24 cellular contexts compared by ENCODE assay signal in the genomic region with DNA sequence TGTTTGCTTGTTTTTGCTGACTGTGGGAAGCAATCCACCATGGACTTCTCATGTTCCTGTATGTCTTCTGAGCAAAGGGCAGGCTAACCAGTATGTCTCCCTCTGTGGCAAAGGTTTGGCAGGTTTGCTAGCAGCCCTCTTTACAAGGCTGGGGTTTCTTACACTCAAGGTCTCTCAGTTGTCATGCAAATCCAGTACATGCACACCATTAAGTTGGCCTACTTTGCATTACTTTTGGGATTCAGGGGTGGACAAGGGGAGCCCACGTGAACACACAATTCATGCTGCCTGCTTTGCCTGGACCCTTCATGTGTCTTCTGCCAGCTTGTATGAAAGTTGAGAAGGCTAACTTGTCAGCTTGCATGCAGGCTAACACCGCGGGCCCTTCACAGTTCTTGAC.
DNase-seq lines count a peak whose midpoint lies in the region; ATAC-seq, FAIRE-seq and TF ChIP-seq lines count a peak whose summit lies in the region.
"Had no signal": no experiment of that assay in that cellular context is flagged by ENCODE, and none has a peak within 500 bp of the region (broad histone marks: within the 10 kb centered on the region; RNA-seq: fewer than 3 reads in every experiment).

No MANE protein-coding gene starts in this region.

- H2BK15ac ChIP-seq in H1 (ENCODE audit: low read length), result no peak overlapping the region
- no peak overlapping the region for H2BK15ac ChIP-seq in neuronal stem cell (ENCODE audit: low read length)

- H2AK5ac ChIP-seq in H1 (ENCODE audit: low read depth, low read length), result no peak overlapping the region
- H2AK5ac ChIP-seq in neuronal stem cell (ENCODE audit: low read depth, low read length), result no peak overlapping the region

- in situ Hi-C loops in HAP-1 (cut with MboI; ENCODE audit: low sequenced_read_pairs), result loop anchor here (25.0 kb wide), 1 partner anchor 125 kb away; a partner anchor contains a TSS

- H2BK5ac ChIP-seq in H1 (ENCODE audit: low read depth, low read length) (no peak overlapping the region), neuronal stem cell (ENCODE audit: low read length) (no peak overlapping the region)

- no peak overlapping the region for H3K56ac ChIP-seq in H1 (replicated peaks; ENCODE audit: insufficient read length, low read depth, low read length)

- H2BK20ac ChIP-seq in H1 (ENCODE audit: low read length), result no peak overlapping the region

- H3K27ac ChIP-seq in H1 (ENCODE audit: low read depth, low read length) (no peak overlapping the region), neuronal stem cell (replicated peaks; ENCODE audit: low read length) (no peak overlapping the region)
- H3K27ac ChIP-seq: C4-2B, RWPE1 had no signal

- H3K23ac ChIP-seq in H1 (ENCODE audit: insufficient read length) (no peak overlapping the region), neuronal stem cell (ENCODE audit: low read depth, low read length, poor library complexity) (no peak overlapping the region)

- no peak overlapping the region for H4K5ac ChIP-seq in H1 (ENCODE audit: insufficient read length, low read depth, low read length)

- H3K4me3 ChIP-seq in HAP-1, result no peak overlapping the region
- H3K4me3 ChIP-seq in H1 (ENCODE audit: extremely low read depth in 1 of 4, insufficient read depth in 2 of 4, low read depth in 3 of 4, low read length in 4 of 4), result no peak overlapping the region; a peak in 1 of 8 replicates
- H3K4me3 ChIP-seq in neuronal stem cell (ENCODE audit: low read length in 2 of 2), result no peak overlapping the region
- H3K4me3 ChIP-seq: GM12878 had no signal

- H2AFZ ChIP-seq in H1 (ENCODE audit: low read length), result no peak overlapping the region
- peak overlapping the region; percentile 51 for H2AFZ ChIP-seq in neuronal stem cell (ENCODE audit: low read length)

- H3K4me1 ChIP-seq in HAP-1, result peaks cover 2% of the 10 kb centered on the region; the same call in 1 of the 2 replicates
- peaks cover 3 to 6% (median 4%) of the 10 kb centered on the region in 4 experiments; a peak in 4 of 7 replicates for H3K4me1 ChIP-seq in H1 (replicated peaks in 1 of 4; ENCODE audit: control insufficient read depth in 3 of 4, insufficient read depth in 4 of 4, low read length in 3 of 4)
- peaks cover 4 to 6% of the 10 kb centered on the region in 2 donors for H3K4me1 ChIP-seq in neuronal stem cell (ENCODE audit: control insufficient read depth in 2 of 2, insufficient read depth in 1 of 2, low read depth in 1 of 2, low read length in 2 of 2)
- H3K4me1 ChIP-seq: Caco-2 had no signal

- no peak for TF ChIP-seq POLR2A in H1 (IDR thresholded peaks at IDR 0.05; ENCODE audit: control extremely low read depth in 1 of 2, low read depth in 2 of 2, low read length in 2 of 2)

- H3K9ac ChIP-seq in H1 (replicated peaks in 1 of 4; ENCODE audit: extremely low read depth in 1 of 4, low read depth in 3 of 4, low read length in 3 of 4) (no peak overlapping the region), neuronal stem cell (ENCODE audit: low read depth, low read length, poor library complexity) (no peak overlapping the region)

- peak in 1 of 3 experiments; percentile 26; a peak in 1 of 4 replicates for TF ChIP-seq CTCF in H1 (IDR thresholded peaks at IDR 0.05; ENCODE audit: control extremely low read depth in 1 of 3, insufficient read depth in 1 of 3, low read depth in 1 of 3, low read length in 3 of 3)

- no peaks in the 10 kb centered on the region for H3K79me2 ChIP-seq in H1 (ENCODE audit: control insufficient read depth in 1 of 2, insufficient read depth in 2 of 2, low read length in 2 of 2)

- no peak for ATAC-seq in HG02884 (IDR thresholded peaks at IDR 0.05; ENCODE audit: unreplicated experiment)
- no peak for ATAC-seq in HG02981 (IDR thresholded peaks at IDR 0.05; ENCODE audit: unreplicated experiment)
- ATAC-seq: CD8-positive, alpha-beta T cell; GM12878; Panc1 had no signal

- H3K23me2 ChIP-seq in H1 (ENCODE audit: low read depth, low read length), result peaks cover 2% of the 10 kb centered on the region; the same call in 1 of the 2 replicates

- H3K9me3 ChIP-seq in HAP-1 (no peaks in the 10 kb centered on the region), H1 (ENCODE audit: insufficient read depth in 2 of 2, low read depth in 1 of 2, low read length in 1 of 2) (0 out of 4 replicates have a peak, but pooled peaks cover 0 to 3% of the 10 kb centered on the region in 2 experiments), neuronal stem cell (replicated peaks in 1 of 2; ENCODE audit: control insufficient read depth in 2 of 2, insufficient read depth in 1 of 2, low read depth in 1 of 2, low read length in 2 of 2) (no peaks in the 10 kb centered on the region)

- H3K4me2 ChIP-seq in H1 (ENCODE audit: insufficient read depth in 1 of 2, low read depth in 2 of 2, low read length in 2 of 2) (peak overlapping the region; percentile 9 to 17; a peak in 3 of 4 replicates), neuronal stem cell (ENCODE audit: insufficient read depth, low read length, poor library complexity, severe bottlenecking) (no peak overlapping the region)

- no peak overlapping the region for H4K8ac ChIP-seq in H1 (ENCODE audit: extremely low read depth, insufficient read depth, low read length)
- no peak overlapping the region for H4K8ac ChIP-seq in neuronal stem cell (ENCODE audit: low read depth, low read length)

- DNase-seq in HAP-1 (ENCODE audit: low spot score in 2 of 2) (peak; percentile 34 to 50), H1 (ENCODE audit: low read depth in 1 of 2, low spot score in 2 of 2) (peak; percentile 23 to 46), iPS-NIHi11 (ENCODE audit: low spot score) (peak; percentile 29), neuronal stem cell (ENCODE audit: low spot score) (no peak)
- no peak for DNase-seq in activated naive CD4-positive, alpha-beta T cell treated with anti-CD3 and anti-CD28 coated beads, Interleukin-2, amount 50 U/mL, for 16 hours
- DNase-seq: Caco-2; CD8-positive, alpha-beta T cell; GDM1; IMR-90; KG1; MM.1S; NCI-H1417; NCI-H1694; NCI-H2029 treated with DMSO at 0.1 percent for 48 hours; NCI-H446 treated with DMSO at 0.1 percent for 48 hours; NCI-H69; SHP77 had no signal

- POLR2A ChIA-PET in H1 (lab: Charles Lee; ENCODE audit: partially characterized antibody), result no interaction called here

- H3K36me3 ChIP-seq in HAP-1 (replicated peaks) (no peaks in the 10 kb centered on the region), H1 (ENCODE audit: control insufficient read depth in 2 of 4, insufficient read depth in 4 of 4, low read length in 3 of 4) (no peaks in the 10 kb centered on the region), neuronal stem cell (replicated peaks in 1 of 2; ENCODE audit: control insufficient read depth in 2 of 2, insufficient read depth in 2 of 2, low read length in 2 of 2) (no peaks in the 10 kb centered on the region)

- CTCF ChIA-PET in H1 (lab: Charles Lee; ENCODE audit: partially characterized antibody), result no interaction called here

- peak in 1 of 2 experiments; percentile 16; a peak in 1 of 4 replicates for TF ChIP-seq RAD21 in H1 (IDR thresholded peaks at IDR 0.05 in 1 of 2, conservative IDR thresholded peaks at IDR 0.05 in 1 of 2; ENCODE audit: low read depth in 2 of 2, low read length in 2 of 2)

- H3K27me3 ChIP-seq in HAP-1 (ENCODE audit: low read depth), result no peaks in the 10 kb centered on the region
- no peaks in the 10 kb centered on the region for H3K27me3 ChIP-seq in H1 (replicated peaks in 1 of 4; ENCODE audit: control insufficient read depth in 3 of 4, extremely low read depth in 1 of 4, insufficient read depth in 3 of 4, low read length in 3 of 4)
- no peaks in the 10 kb centered on the region for H3K27me3 ChIP-seq in neuronal stem cell (ENCODE audit: control insufficient read depth in 3 of 3, insufficient read depth in 3 of 3, low read depth in 1 of 3, low read length in 3 of 3)

- H4K91ac ChIP-seq in H1 (replicated peaks; ENCODE audit: insufficient read length, low read length) (no peak overlapping the region), neuronal stem cell (ENCODE audit: low read depth, low read length, poor library complexity) (no peak overlapping the region)

- FAIRE-seq in H1 (lab: Jason Lieb, UNC), result peak; percentile 66
- FAIRE-seq: GM12878, H54 had no signal

- H3K4ac ChIP-seq in H1 (replicated peaks; ENCODE audit: insufficient read length, low read depth, low read length) (no peak overlapping the region), neuronal stem cell (ENCODE audit: low read length) (no peak overlapping the region)

- H4K20me1 ChIP-seq in H1 (replicated peaks in 1 of 2; ENCODE audit: control insufficient read depth in 1 of 2, insufficient read depth in 2 of 2, low read length in 2 of 2), result no peaks in the 10 kb centered on the region

- H2BK12ac ChIP-seq in H1 (ENCODE audit: low read depth, low read length) (no peak overlapping the region), neuronal stem cell (ENCODE audit: low read length) (no peak overlapping the region)

- TF ChIP-seq EP300 in H1 (IDR thresholded peaks at IDR 0.05; ENCODE audit: borderline replicate concordance in 1 of 2, low read depth in 2 of 2, low read length in 2 of 2), result no peak

- WGBS in H1 (ENCODE audit: extremely low coverage in 1 of 2, insufficient coverage in 1 of 2, insufficient read length in 1 of 2, insufficient replicate concordance in 2 of 2, low coverage in 1 of 2, low lambda C conversion rate in 2 of 2, missing lambda C conversion rate in 1 of 2), 2 experiments, result 34% methylated on average over 3 of the region's 3 CpGs; no CpG with 5 or more reads in 1 of the 2 experiments
- WGBS in neuronal stem cell (ENCODE audit: extremely low coverage in 2 of 2, insufficient read length in 2 of 2, insufficient replicate concordance in 1 of 2), 2 donors, result no CpG with 5 or more reads among the region's 3 CpGs

- H3K18ac ChIP-seq in H1 (ENCODE audit: extremely low read depth, low read length), result no peak overlapping the region
- peak overlapping the region; percentile 80 for H3K18ac ChIP-seq in neuronal stem cell (ENCODE audit: low read length)

- H3K79me1 ChIP-seq in H1 (ENCODE audit: low read depth, low read length) (no peaks in the 10 kb centered on the region), neuronal stem cell (ENCODE audit: low read depth, low read length) (no peaks in the 10 kb centered on the region)

- H2BK120ac ChIP-seq in H1 (replicated peaks; ENCODE audit: low read depth, low read length), result no peak overlapping the region
- no peak overlapping the region for H2BK120ac ChIP-seq in neuronal stem cell (ENCODE audit: low read depth, low read length)

- H3K14ac ChIP-seq in H1 (ENCODE audit: insufficient read length) (no peak overlapping the region), neuronal stem cell (ENCODE audit: low read length) (no peak overlapping the region)

TF ChIP-seq in H1, 55 proteins besides CTCF, POLR2A, EP300 and RAD21:
- TF ChIP-seq SAP30 (IDR thresholded peaks at IDR 0.05; ENCODE audit: insufficient read depth, insufficient replicate concordance, low read length) (no peak), SIN3A (conservative IDR thresholded peaks at IDR 0.05 in 1 of 2, IDR thresholded peaks at IDR 0.05 in 1 of 2; ENCODE audit: low read depth in 1 of 2, low read length in 2 of 2) (no peak), POU5F1 (IDR thresholded peaks at IDR 0.05; ENCODE audit: low read depth, low read length) (peak; percentile 23; the same call in 1 of the 2 replicates)
TF ChIP-seq in H1: peak in this region for 1.

Comparison
In these comparisons a context has a peak if more than half of its experiments do, and no peak if none do; other contexts are left out.
1. DNase-seq: peak in HAP-1 (2 of 2), H1 (2 of 2) and iPS-NIHi11 (single experiment); none in neuronal stem cell (single experiment) and activated naive CD4-positive, alpha-beta T cell treated with anti-CD3 and anti-CD28 coated beads, Interleukin-2, amount 50 U/mL, for 16 hours (single experiment).